In genomic region chr3:108608750-108609149, GRCh38 we compare ENCODE assay signal across 1 cellular context.
A peak's percentile ranks its signal among the peaks of the same experiment; 100 is the strongest.
TF ChIP-seq lines count a peak whose summit lies in the region.

No MANE protein-coding gene starts in this region.

TF ChIP-seq in H1, 55 proteins besides CTCF, POLR2A, EP300 and RAD21 (continued from another document):
- TF ChIP-seq ATF3 (IDR thresholded peaks at IDR 0.05; ENCODE audit: insufficient read depth, low read depth, low read length) (no peak), NRF1 (IDR thresholded peaks at IDR 0.05; ENCODE audit: low read depth, low read length) (no peak), KDM4A (IDR thresholded peaks at IDR 0.05; ENCODE audit: low read depth, low read length, severe bottlenecking) (no peak), CBX5 (IDR thresholded peaks at IDR 0.05; ENCODE audit: low read depth, low read length) (no peak), EGR1 (IDR thresholded peaks at IDR 0.05; ENCODE audit: borderline replicate concordance, low read depth, low read length) (no peak), SAP30 (IDR thresholded peaks at IDR 0.05; ENCODE audit: insufficient read depth, insufficient replicate concordance, low read length) (no peak), POLR2AphosphoS5 (IDR thresholded peaks at IDR 0.05; ENCODE audit: low read depth, low read length) (no peak), KDM5A (IDR thresholded peaks at IDR 0.05; ENCODE audit: low read length) (no peak), MAX (IDR thresholded peaks at IDR 0.05) (peak; percentile 76)
